In genomic region chr2:172234716-172235661, GRCh38 we compare ENCODE assay signal across 8 cellular contexts.
DNase-seq lines count a peak whose midpoint lies in the region; ATAC-seq and TF ChIP-seq lines count a peak whose summit lies in the region.

No MANE protein-coding gene starts in this region.

- DNase-seq in GM23338 (ENCODE audit: low spot score): peak; percentile 81
- DNase-seq in NCI-H526 treated with DMSO at 0.1 percent for 48 hours (lab: John Stamatoyannopoulos, UW): peak; percentile 50
- DNase-seq in immature natural killer cell: peak in 2 of 3 donors; percentile 4 to 7
- DNase-seq in stimulated activated CD4-positive, alpha-beta T cell treated with anti-CD3 and anti-CD28 coated beads, Interleukin-4, amount 100 ng/mL, for 1 hour: peak; percentile 38

- H3K4me2 ChIP-seq in GM23338: peak overlapping the region; percentile 82

- H3K27ac Mint-ChIP-seq in GM23338 (peak overlapping the region; percentile 50; the same call in 1 of the 2 replicates), immature natural killer cell (no peak overlapping the region)

- ATAC-seq in GM23338 (peak; percentile 72), GM19035 (IDR thresholded peaks at IDR 0.05; ENCODE audit: unreplicated experiment) (no peak), GM19452 (IDR thresholded peaks at IDR 0.05; ENCODE audit: unreplicated experiment) (no peak), GM18867 (IDR thresholded peaks at IDR 0.05; ENCODE audit: unreplicated experiment) (no peak)

- no peaks in the 10 kb centered on the region; the same call in 2 of the 3 replicates for H3K36me3 Mint-ChIP-seq in GM23338 (ENCODE audit: low read depth)
- H3K36me3 Mint-ChIP-seq in immature natural killer cell: no peaks in the 10 kb centered on the region

- H3K27me3 Mint-ChIP-seq in GM23338 (ENCODE audit: insufficient read depth, low read depth, poor library complexity): peaks cover 15% of the 10 kb centered on the region
- peaks cover 9 to 41% (median 17%) of the 10 kb centered on the region in 3 donors for H3K27me3 Mint-ChIP-seq in immature natural killer cell (ENCODE audit: low read depth in 3 of 3)

- H3K27ac ChIP-seq in GM23338 (ENCODE audit: low read depth) (peak overlapping the region; percentile 2; the same call in 1 of the 2 replicates), angular gyrus (ENCODE audit: low read depth, low read length) (peak overlapping the region; percentile 58)

- H3K9me3 Mint-ChIP-seq in GM23338 (no peaks in the 10 kb centered on the region), immature natural killer cell (no peaks in the 10 kb centered on the region)

- H2AFZ ChIP-seq in GM23338: peak overlapping the region; percentile 24

- H3K79me2 ChIP-seq in GM23338 (replicated peaks; ENCODE audit: insufficient read depth): no peaks in the 10 kb centered on the region

- TF ChIP-seq CTCF in GM23338 (conservative IDR thresholded peaks at IDR 0.05; ENCODE audit: low read depth in 2 of 2): peak; percentile 9 to 44; a peak in 2 of 4 replicates

- H3K36me3 ChIP-seq in GM23338 (ENCODE audit: insufficient read depth): no peaks in the 10 kb centered on the region

- no peaks in the 10 kb centered on the region for H4K20me1 ChIP-seq in GM23338 (replicated peaks; ENCODE audit: insufficient read depth)

- H3K27me3 ChIP-seq in GM23338 (ENCODE audit: insufficient read depth): peaks cover 49% of the 10 kb centered on the region

- H3F3A ChIP-seq in GM23338 (replicated peaks; ENCODE audit: low read depth): no peaks in the 10 kb centered on the region

- peaks cover 29% of the 10 kb centered on the region for H3K4me1 ChIP-seq in GM23338 (ENCODE audit: insufficient read depth)

- H3K4me3 ChIP-seq in GM23338: peak overlapping the region; percentile 54

- peak overlapping the region; percentile 76 for H3K4me3 Mint-ChIP-seq in GM23338
- peak overlapping the region; percentile 81 to 89 (median 85) for H3K4me3 Mint-ChIP-seq in immature natural killer cell

- H3K4me1 Mint-ChIP-seq in GM23338 (peaks cover 46% of the 10 kb centered on the region), immature natural killer cell (peaks cover 16 to 26% of the 10 kb centered on the region in 2 donors)

- H3K9me2 ChIP-seq in GM23338 (ENCODE audit: insufficient read depth): peaks cover 19% of the 10 kb centered on the region

TF ChIP-seq in GM23338, 12 proteins besides CTCF, POLR2A, EP300 and RAD21:
- peak; percentile 74 for TF ChIP-seq NANOG (IDR thresholded peaks at IDR 0.05; ENCODE audit: borderline replicate concordance)
- TF ChIP-seq, protein P1, sequence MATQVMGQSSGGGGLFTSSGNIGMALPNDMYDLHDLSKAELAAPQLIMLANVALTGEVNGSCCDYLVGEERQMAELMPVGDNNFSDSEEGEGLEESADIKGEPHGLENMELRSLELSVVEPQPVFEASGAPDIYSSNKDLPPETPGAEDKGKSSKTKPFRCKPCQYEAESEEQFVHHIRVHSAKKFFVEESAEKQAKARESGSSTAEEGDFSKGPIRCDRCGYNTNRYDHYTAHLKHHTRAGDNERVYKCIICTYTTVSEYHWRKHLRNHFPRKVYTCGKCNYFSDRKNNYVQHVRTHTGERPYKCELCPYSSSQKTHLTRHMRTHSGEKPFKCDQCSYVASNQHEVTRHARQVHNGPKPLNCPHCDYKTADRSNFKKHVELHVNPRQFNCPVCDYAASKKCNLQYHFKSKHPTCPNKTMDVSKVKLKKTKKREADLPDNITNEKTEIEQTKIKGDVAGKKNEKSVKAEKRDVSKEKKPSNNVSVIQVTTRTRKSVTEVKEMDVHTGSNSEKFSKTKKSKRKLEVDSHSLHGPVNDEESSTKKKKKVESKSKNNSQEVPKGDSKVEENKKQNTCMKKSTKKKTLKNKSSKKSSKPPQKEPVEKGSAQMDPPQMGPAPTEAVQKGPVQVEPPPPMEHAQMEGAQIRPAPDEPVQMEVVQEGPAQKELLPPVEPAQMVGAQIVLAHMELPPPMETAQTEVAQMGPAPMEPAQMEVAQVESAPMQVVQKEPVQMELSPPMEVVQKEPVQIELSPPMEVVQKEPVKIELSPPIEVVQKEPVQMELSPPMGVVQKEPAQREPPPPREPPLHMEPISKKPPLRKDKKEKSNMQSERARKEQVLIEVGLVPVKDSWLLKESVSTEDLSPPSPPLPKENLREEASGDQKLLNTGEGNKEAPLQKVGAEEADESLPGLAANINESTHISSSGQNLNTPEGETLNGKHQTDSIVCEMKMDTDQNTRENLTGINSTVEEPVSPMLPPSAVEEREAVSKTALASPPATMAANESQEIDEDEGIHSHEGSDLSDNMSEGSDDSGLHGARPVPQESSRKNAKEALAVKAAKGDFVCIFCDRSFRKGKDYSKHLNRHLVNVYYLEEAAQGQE (IDR thresholded peaks at IDR 0.05; ENCODE audit: unreplicated experiment): no peak
- peak; percentile 18 for TF ChIP-seq EZH2 (IDR thresholded peaks at IDR 0.05; ENCODE audit: low read depth, unreplicated experiment)
- no peak for TF ChIP-seq EZH2phosphoT487 (IDR thresholded peaks at IDR 0.05; ENCODE audit: unreplicated experiment)
- TF ChIP-seq STAT1 (IDR thresholded peaks at IDR 0.05; ENCODE audit: unreplicated experiment): no peak
- TF ChIP-seq ZNF462 (CRISPR knock-in tag; IDR thresholded peaks at IDR 0.05): no peak
- no peak for TF ChIP-seq ZNF114 (CRISPR knock-in tag; IDR thresholded peaks at IDR 0.05)
- TF ChIP-seq, protein P2, sequence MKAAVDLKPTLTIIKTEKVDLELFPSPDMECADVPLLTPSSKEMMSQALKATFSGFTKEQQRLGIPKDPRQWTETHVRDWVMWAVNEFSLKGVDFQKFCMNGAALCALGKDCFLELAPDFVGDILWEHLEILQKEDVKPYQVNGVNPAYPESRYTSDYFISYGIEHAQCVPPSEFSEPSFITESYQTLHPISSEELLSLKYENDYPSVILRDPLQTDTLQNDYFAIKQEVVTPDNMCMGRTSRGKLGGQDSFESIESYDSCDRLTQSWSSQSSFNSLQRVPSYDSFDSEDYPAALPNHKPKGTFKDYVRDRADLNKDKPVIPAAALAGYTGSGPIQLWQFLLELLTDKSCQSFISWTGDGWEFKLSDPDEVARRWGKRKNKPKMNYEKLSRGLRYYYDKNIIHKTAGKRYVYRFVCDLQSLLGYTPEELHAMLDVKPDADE (IDR thresholded peaks at IDR 0.05): no peak
- no peak for TF ChIP-seq CREB1 (CRISPR knock-in tag; IDR thresholded peaks at IDR 0.05; ENCODE audit: low read depth)
- TF ChIP-seq JUNB (IDR thresholded peaks at IDR 0.05; ENCODE audit: unreplicated experiment): no peak
- TF ChIP-seq POLR2AphosphoS5 (IDR thresholded peaks at IDR 0.05; ENCODE audit: low read depth): 0 out of 2 replicates have a peak, but pooled peaks have one; percentile 12
TF ChIP-seq in GM23338: peak in this region for 3.

Comparison
In these comparisons a context has a peak if more than half of its experiments do, and no peak if none do; other contexts are left out.
1. DNase-seq: peak in every context shown above with its lines; median percentile 81 in GM23338; 50 in NCI-H526 treated with DMSO at 0.1 percent for 48 hours; 38 in stimulated activated CD4-positive, alpha-beta T cell treated with anti-CD3 and anti-CD28 coated beads, Interleukin-4, amount 100 ng/mL, for 1 hour; 6 in immature natural killer cell.